In the genomic region with DNA sequence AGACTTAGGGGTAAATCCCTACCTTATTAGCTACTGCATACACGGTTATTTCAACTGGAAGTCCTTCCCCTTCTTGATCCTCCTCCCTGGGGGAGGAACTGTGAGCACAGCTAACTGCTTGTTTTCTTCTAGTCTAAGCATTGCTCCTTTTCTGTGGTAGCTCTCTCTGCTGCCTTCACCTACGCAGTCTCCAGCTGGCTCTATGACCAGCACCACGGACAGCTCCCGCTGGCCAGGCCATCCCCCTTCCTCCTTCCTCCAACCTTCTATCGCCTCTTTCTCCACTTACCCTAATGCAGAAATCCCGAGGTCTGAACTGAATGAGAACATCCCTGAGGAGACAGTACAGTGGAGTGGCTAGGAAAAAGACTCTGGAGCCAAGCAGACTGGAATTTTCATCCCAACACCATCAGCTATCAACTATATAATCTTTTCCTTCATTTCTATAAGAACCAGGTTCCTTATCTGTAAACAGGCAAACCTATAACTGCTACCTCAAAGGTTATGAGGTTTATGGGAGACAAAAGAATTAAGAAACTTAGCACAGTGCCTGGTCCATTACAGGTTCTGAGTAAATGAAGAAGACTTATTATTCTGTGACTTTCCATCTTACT, we compare ENCODE assay signal across 2 cellular contexts.
TF ChIP-seq lines count a peak whose summit lies in the region.

No MANE protein-coding gene starts in this region.

TF ChIP-seq in GM23338, 12 proteins besides CTCF, POLR2A, EP300 and RAD21 (continued from another document):
- TF ChIP-seq, protein P1, sequence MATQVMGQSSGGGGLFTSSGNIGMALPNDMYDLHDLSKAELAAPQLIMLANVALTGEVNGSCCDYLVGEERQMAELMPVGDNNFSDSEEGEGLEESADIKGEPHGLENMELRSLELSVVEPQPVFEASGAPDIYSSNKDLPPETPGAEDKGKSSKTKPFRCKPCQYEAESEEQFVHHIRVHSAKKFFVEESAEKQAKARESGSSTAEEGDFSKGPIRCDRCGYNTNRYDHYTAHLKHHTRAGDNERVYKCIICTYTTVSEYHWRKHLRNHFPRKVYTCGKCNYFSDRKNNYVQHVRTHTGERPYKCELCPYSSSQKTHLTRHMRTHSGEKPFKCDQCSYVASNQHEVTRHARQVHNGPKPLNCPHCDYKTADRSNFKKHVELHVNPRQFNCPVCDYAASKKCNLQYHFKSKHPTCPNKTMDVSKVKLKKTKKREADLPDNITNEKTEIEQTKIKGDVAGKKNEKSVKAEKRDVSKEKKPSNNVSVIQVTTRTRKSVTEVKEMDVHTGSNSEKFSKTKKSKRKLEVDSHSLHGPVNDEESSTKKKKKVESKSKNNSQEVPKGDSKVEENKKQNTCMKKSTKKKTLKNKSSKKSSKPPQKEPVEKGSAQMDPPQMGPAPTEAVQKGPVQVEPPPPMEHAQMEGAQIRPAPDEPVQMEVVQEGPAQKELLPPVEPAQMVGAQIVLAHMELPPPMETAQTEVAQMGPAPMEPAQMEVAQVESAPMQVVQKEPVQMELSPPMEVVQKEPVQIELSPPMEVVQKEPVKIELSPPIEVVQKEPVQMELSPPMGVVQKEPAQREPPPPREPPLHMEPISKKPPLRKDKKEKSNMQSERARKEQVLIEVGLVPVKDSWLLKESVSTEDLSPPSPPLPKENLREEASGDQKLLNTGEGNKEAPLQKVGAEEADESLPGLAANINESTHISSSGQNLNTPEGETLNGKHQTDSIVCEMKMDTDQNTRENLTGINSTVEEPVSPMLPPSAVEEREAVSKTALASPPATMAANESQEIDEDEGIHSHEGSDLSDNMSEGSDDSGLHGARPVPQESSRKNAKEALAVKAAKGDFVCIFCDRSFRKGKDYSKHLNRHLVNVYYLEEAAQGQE (IDR thresholded peaks at IDR 0.05; ENCODE audit: unreplicated experiment), result peak; percentile 96

TF ChIP-seq in neural cell, 6 proteins besides CTCF, POLR2A, EP300 and RAD21:
- TF ChIP-seq, protein P1 (IDR thresholded peaks at IDR 0.05; ENCODE audit: borderline replicate concordance), result peak; percentile 41
- no peak for TF ChIP-seq POLR2AphosphoS5 (IDR thresholded peaks at IDR 0.05)
